In genomic region chr4:139436122-139436521, GRCh38 we compare ENCODE assay signal across 17 cellular contexts.
"Had no signal": no experiment of that assay in that cellular context is flagged by ENCODE, and none has a peak within 500 bp of the region (broad histone marks: within the 10 kb centered on the region; RNA-seq: fewer than 3 reads in every experiment).

No MANE protein-coding gene starts in this region.

- H3K4me1 ChIP-seq: right atrium auricular region, sigmoid colon, suprapubic skin, thyroid gland had no signal

- H3K27me3 Mint-ChIP-seq: naive thymus-derived CD8-positive, alpha-beta T cell; type B pancreatic cell had no signal

- H2AFZ ChIP-seq: hepatocyte had no signal

- H3K27ac ChIP-seq: coronary artery, hepatocyte, neutrophil, right atrium auricular region, sigmoid colon, skin epidermis, suprapubic skin, thyroid gland had no signal

- H3K4me3 ChIP-seq: coronary artery, hepatocyte, mucosa of descending colon, right atrium auricular region, sigmoid colon, skin epidermis, suprapubic skin, thyroid gland had no signal

- DNase-seq: effector CD4-positive, alpha-beta T cell; endodermal cell; foreskin melanocyte; kidney glomerular epithelial cell; mucosa of descending colon; naive thymus-derived CD8-positive, alpha-beta T cell; sigmoid colon; stimulated activated CD4-positive, alpha-beta T cell treated with anti-CD3 and anti-CD28 coated beads, Interleukin-2, amount 100 ng/mL, for 48 hours; stimulated activated naive CD8-positive, alpha-beta T cell treated with anti-CD3 and anti-CD28 coated beads, Interleukin-15, Interleukin-2, amounts not matched to agents 100 U/mL and 50 U/mL, for 24 hours; thyroid gland had no signal

- H3K36me3 ChIP-seq: neutrophil, right atrium auricular region, sigmoid colon, thyroid gland had no signal

- H3K27me3 ChIP-seq: hepatocyte, neutrophil, right atrium auricular region, sigmoid colon, suprapubic skin, thyroid gland had no signal

- ATAC-seq: mucosa of descending colon; naive thymus-derived CD8-positive, alpha-beta T cell; stimulated activated naive CD8-positive, alpha-beta T cell treated with anti-CD3 and anti-CD28 coated beads, Interleukin-15, Interleukin-2, amounts not matched to agents 100 U/mL and 50 U/mL, for 24 hours had no signal

- H3K4me1 Mint-ChIP-seq: endodermal cell had no signal

- H3K9me3 ChIP-seq: neutrophil, thyroid gland had no signal

- H3K27ac Mint-ChIP-seq: endodermal cell; naive thymus-derived CD8-positive, alpha-beta T cell; type B pancreatic cell had no signal

- H3K4me3 Mint-ChIP-seq: endodermal cell; naive thymus-derived CD8-positive, alpha-beta T cell; type B pancreatic cell had no signal

- H3K4me2 ChIP-seq: hepatocyte had no signal
